1 cellular context compared by ENCODE assay signal in genomic region chr13:24181991-24182702, GRCh38.
TF ChIP-seq lines count a peak whose summit lies in the region.

No MANE protein-coding gene starts in this region.

TF ChIP-seq in HepG2, 621 proteins besides CTCF, POLR2A, EP300 and RAD21 (continued from another document and continues in another):
- TF ChIP-seq KIAA2018 (CRISPR knock-in tag; IDR thresholded peaks at IDR 0.05; ENCODE audit: borderline replicate concordance) (no peak), MTA1 (CRISPR knock-in tag; IDR thresholded peaks at IDR 0.05; ENCODE audit: borderline replicate concordance) (0 out of 2 replicates have a peak, but pooled peaks have one; percentile 40), BRD4 (CRISPR knock-in tag; IDR thresholded peaks at IDR 0.05) (0 out of 2 replicates have a peak, but pooled peaks have one; percentile 34), MAZ (IDR thresholded peaks at IDR 0.05; ENCODE audit: borderline replicate concordance, low read depth, low read length) (no peak), MAZ (CRISPR knock-in tag; IDR thresholded peaks at IDR 0.05; ENCODE audit: low read depth) (no peak), ZNF333 (CRISPR knock-in tag; IDR thresholded peaks at IDR 0.05; ENCODE audit: borderline replicate concordance) (no peak), ZNF574 (CRISPR knock-in tag; IDR thresholded peaks at IDR 0.05) (no peak), ATF2 (CRISPR knock-in tag; IDR thresholded peaks at IDR 0.05) (no peak), HNRNPL (IDR thresholded peaks at IDR 0.05; ENCODE audit: low read depth, low read length) (no peak), SMC3 (IDR thresholded peaks at IDR 0.05; ENCODE audit: low read length) (no peak), RERE (CRISPR knock-in tag; IDR thresholded peaks at IDR 0.05; ENCODE audit: low read depth) (no peak), ZNF235 (CRISPR knock-in tag; IDR thresholded peaks at IDR 0.05; ENCODE audit: borderline replicate concordance) (no peak), GLI4 (CRISPR knock-in tag; IDR thresholded peaks at IDR 0.05; ENCODE audit: borderline replicate concordance) (no peak), FOXM1 (CRISPR knock-in tag; IDR thresholded peaks at IDR 0.05) (no peak), NR3C1 (CRISPR knock-in tag; IDR thresholded peaks at IDR 0.05) (no peak), NR1H2 (CRISPR knock-in tag; IDR thresholded peaks at IDR 0.05; ENCODE audit: borderline replicate concordance, low read depth) (no peak), ZNF276 (CRISPR knock-in tag; IDR thresholded peaks at IDR 0.05; ENCODE audit: low read depth) (no peak), PPARG (CRISPR knock-in tag; conservative IDR thresholded peaks at IDR 0.05) (no peak), ZNF18 (CRISPR knock-in tag; IDR thresholded peaks at IDR 0.05; ENCODE audit: insufficient replicate concordance) (peak; percentile 48), SNAPC4 (CRISPR knock-in tag; IDR thresholded peaks at IDR 0.05) (no peak)
